ENCODE assay signal across 30 cellular contexts in the genomic region with DNA sequence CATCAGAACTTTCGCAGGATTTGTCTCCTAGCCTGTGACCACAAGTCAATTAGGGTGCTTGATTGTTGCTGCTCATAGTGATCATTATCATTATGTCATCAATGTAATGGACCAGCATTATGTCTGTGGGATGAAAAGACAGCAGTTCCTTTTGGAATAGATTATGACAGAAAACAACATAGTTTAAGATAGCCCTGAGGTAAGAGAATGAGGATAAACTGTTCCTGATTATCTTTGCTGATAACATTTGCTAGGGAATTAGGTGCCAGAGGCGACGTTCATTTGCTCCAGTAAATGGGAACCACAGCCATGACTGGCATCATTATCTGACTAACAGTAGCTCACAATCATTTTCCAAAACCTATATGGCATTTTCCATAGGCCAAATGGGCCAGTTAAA.
"Had no signal": no experiment of that assay in that cellular context is flagged by ENCODE, and none has a peak within 500 bp of the region (broad histone marks: within the 10 kb centered on the region; RNA-seq: fewer than 3 reads in every experiment).

No MANE protein-coding gene starts in this region.

- H3K27me3 Mint-ChIP-seq: activated CD4-positive, alpha-beta memory T cell treated with anti-CD3 and anti-CD28 coated beads, Interleukin-2, amount 10 ng/mL, durations not matched to agents 7 days and 5 days; activated CD4-positive, alpha-beta T cell treated with anti-CD3 and anti-CD28 coated beads, Interleukin-2, amount 10 ng/mL, durations not matched to agents 7 days and 5 days; activated naive CD4-positive, alpha-beta T cell treated with anti-CD3 and anti-CD28 coated beads, Interleukin-2, amount 10 ng/mL, durations not matched to agents 7 days and 5 days; activated T-cell treated with anti-CD3 and anti-CD28 coated beads, Interleukin-2, amount 50 U/mL, for 24 hours; stimulated activated naive CD8-positive, alpha-beta T cell treated with anti-CD3 and anti-CD28 coated beads, Interleukin-15, Interleukin-2, amounts not matched to agents 100 ng/mL and 50 ng/mL, for 24 hours had no signal

- H3K9me3 ChIP-seq: breast epithelium, heart left ventricle, left lung, lower lobe of right lung, right lobe of liver, upper lobe of left lung had no signal

- H3K4me1 Mint-ChIP-seq: natural killer cell; stimulated activated effector memory CD8-positive, alpha-beta T cell treated with anti-CD3 and anti-CD28 coated beads, Interleukin-12 subunit alpha, Interleukin-12 subunit beta, amount 100 ng/mL, for 72 hours had no signal

- H2AFZ ChIP-seq: neural progenitor cell had no signal

- H3K36me3 ChIP-seq: breast epithelium, heart left ventricle, left lung, lower lobe of right lung, neural progenitor cell, right lobe of liver, upper lobe of left lung had no signal

- H3K9ac ChIP-seq: neural progenitor cell had no signal

- H3K27ac Mint-ChIP-seq: activated CD4-positive, alpha-beta memory T cell treated with anti-CD3 and anti-CD28 coated beads, Interleukin-2, amount 10 ng/mL, durations not matched to agents 7 days and 5 days; activated CD4-positive, alpha-beta T cell treated with anti-CD3 and anti-CD28 coated beads, Interleukin-2, amount 10 ng/mL, durations not matched to agents 7 days and 5 days; activated naive CD4-positive, alpha-beta T cell treated with anti-CD3 and anti-CD28 coated beads, Interleukin-2, amount 10 ng/mL, durations not matched to agents 7 days and 5 days; activated naive CD8-positive, alpha-beta T cell treated with anti-CD3 and anti-CD28 coated beads, Interleukin-2, amount 10 ng/mL, durations not matched to agents 7 days and 5 days; activated T-cell treated with anti-CD3 and anti-CD28 coated beads, Interleukin-2, amount 50 U/mL, for 24 hours; natural killer cell; neural progenitor cell; stimulated activated effector memory CD8-positive, alpha-beta T cell treated with anti-CD3 and anti-CD28 coated beads, Interleukin-12 subunit alpha, Interleukin-12 subunit beta, amount 100 ng/mL, for 72 hours; stimulated activated naive CD8-positive, alpha-beta T cell treated with anti-CD3 and anti-CD28 coated beads, Interleukin-15, Interleukin-2, amounts not matched to agents 100 ng/mL and 50 ng/mL, for 24 hours; WTC11 had no signal

- H3K4me2 ChIP-seq: neural progenitor cell had no signal

- H3K4me3 ChIP-seq: breast epithelium, heart left ventricle, left lung, lower lobe of right lung, neural progenitor cell, right lobe of liver, skin epidermis, upper lobe of left lung had no signal

- H3K4me1 ChIP-seq: breast epithelium, heart left ventricle, left lung, lower lobe of right lung, neural progenitor cell, right lobe of liver, upper lobe of left lung had no signal

- H3K4me3 Mint-ChIP-seq: activated CD4-positive, alpha-beta memory T cell treated with anti-CD3 and anti-CD28 coated beads, Interleukin-2, amount 10 ng/mL, durations not matched to agents 7 days and 5 days; activated CD4-positive, alpha-beta T cell treated with anti-CD3 and anti-CD28 coated beads, Interleukin-2, amount 10 ng/mL, durations not matched to agents 7 days and 5 days; activated naive CD4-positive, alpha-beta T cell treated with anti-CD3 and anti-CD28 coated beads, Interleukin-2, amount 10 ng/mL, durations not matched to agents 7 days and 5 days; activated naive CD8-positive, alpha-beta T cell treated with anti-CD3 and anti-CD28 coated beads, Interleukin-2, amount 10 ng/mL, durations not matched to agents 7 days and 5 days; activated T-cell treated with anti-CD3 and anti-CD28 coated beads, Interleukin-2, amount 50 U/mL, for 24 hours; natural killer cell; neural progenitor cell; stimulated activated effector memory CD8-positive, alpha-beta T cell treated with anti-CD3 and anti-CD28 coated beads, Interleukin-12 subunit alpha, Interleukin-12 subunit beta, amount 100 ng/mL, for 72 hours; stimulated activated naive CD8-positive, alpha-beta T cell treated with anti-CD3 and anti-CD28 coated beads, Interleukin-15, Interleukin-2, amounts not matched to agents 100 ng/mL and 50 ng/mL, for 24 hours; WTC11 had no signal

- H3K27ac ChIP-seq: breast epithelium, left lung, lower lobe of right lung, neural progenitor cell, right lobe of liver, skin epidermis, upper lobe of left lung had no signal

- DNase-seq: activated CD4-positive, alpha-beta memory T cell treated with anti-CD3 and anti-CD28 coated beads, Interleukin-2, amount 10 ng/mL, durations not matched to agents 7 days and 5 days; activated CD4-positive, alpha-beta T cell treated with anti-CD3 and anti-CD28 coated beads for 1 hour; activated CD4-positive, alpha-beta T cell treated with anti-CD3 and anti-CD28 coated beads, Interleukin-2, amount 10 ng/mL, durations not matched to agents 7 days and 5 days; activated CD8-positive, alpha-beta memory T cell treated with anti-CD3 and anti-CD28 coated beads, Interleukin-2, amount 50 U/mL, for 48 hours; activated gamma-delta T cell; activated naive CD4-positive, alpha-beta T cell treated with anti-CD3 and anti-CD28 coated beads, Interleukin-2, amount 10 ng/mL, durations not matched to agents 7 days and 5 days; activated naive CD8-positive, alpha-beta T cell treated with anti-CD3 and anti-CD28 coated beads, Interleukin-2, amount 10 ng/mL, durations not matched to agents 7 days and 5 days; activated T-cell treated with anti-CD3 and anti-CD28 coated beads, Interleukin-2, amount 50 U/mL, for 24 hours; amygdala; central memory CD4-positive, alpha-beta T cell; heart left ventricle; hypothalamus; kidney glomerular epithelial cell; left lung; lower lobe of right lung; mesenchymal stem cell; natural killer cell; occipital lobe; posterior cingulate gyrus; right lobe of liver; stimulated activated CD4-positive, alpha-beta T cell treated with anti-CD3 and anti-CD28 coated beads, Interleukin-12 subunit alpha, Interleukin-12 subunit beta, amount 100 ng/mL, for 4 hours; stimulated activated CD4-positive, alpha-beta T cell treated with anti-CD3 and anti-CD28 coated beads, Interleukin-4, amount 100 ng/mL, for 24 hours; substantia nigra; upper lobe of left lung had no signal

- H3K27me3 ChIP-seq: breast epithelium, heart left ventricle, left lung, neural progenitor cell, right lobe of liver, upper lobe of left lung had no signal

- H3K9me3 Mint-ChIP-seq: activated CD4-positive, alpha-beta memory T cell treated with anti-CD3 and anti-CD28 coated beads, Interleukin-2, amount 10 ng/mL, durations not matched to agents 7 days and 5 days; activated CD4-positive, alpha-beta T cell treated with anti-CD3 and anti-CD28 coated beads, Interleukin-2, amount 10 ng/mL, durations not matched to agents 7 days and 5 days; activated naive CD4-positive, alpha-beta T cell treated with anti-CD3 and anti-CD28 coated beads, Interleukin-2, amount 10 ng/mL, durations not matched to agents 7 days and 5 days; activated naive CD8-positive, alpha-beta T cell treated with anti-CD3 and anti-CD28 coated beads, Interleukin-2, amount 10 ng/mL, durations not matched to agents 7 days and 5 days; activated T-cell treated with anti-CD3 and anti-CD28 coated beads, Interleukin-2, amount 50 U/mL, for 24 hours; natural killer cell; neural progenitor cell; stimulated activated effector memory CD8-positive, alpha-beta T cell treated with anti-CD3 and anti-CD28 coated beads, Interleukin-12 subunit alpha, Interleukin-12 subunit beta, amount 100 ng/mL, for 72 hours; stimulated activated naive CD8-positive, alpha-beta T cell treated with anti-CD3 and anti-CD28 coated beads, Interleukin-15, Interleukin-2, amounts not matched to agents 100 ng/mL and 50 ng/mL, for 24 hours; WTC11 had no signal

- H3K36me3 Mint-ChIP-seq: activated naive CD4-positive, alpha-beta T cell treated with anti-CD3 and anti-CD28 coated beads, Interleukin-2, amount 10 ng/mL, durations not matched to agents 7 days and 5 days; activated naive CD8-positive, alpha-beta T cell treated with anti-CD3 and anti-CD28 coated beads, Interleukin-2, amount 10 ng/mL, durations not matched to agents 7 days and 5 days; natural killer cell; neural progenitor cell; stimulated activated effector memory CD8-positive, alpha-beta T cell treated with anti-CD3 and anti-CD28 coated beads, Interleukin-12 subunit alpha, Interleukin-12 subunit beta, amount 100 ng/mL, for 72 hours; WTC11 had no signal
